38 cellular contexts compared by ENCODE assay signal in genomic region chr3:194013928-194014327, GRCh38.
"Had no signal": no experiment of that assay in that cellular context is flagged by ENCODE, and none has a peak within 500 bp of the region (broad histone marks: within the 10 kb centered on the region; RNA-seq: fewer than 3 reads in every experiment).

No MANE protein-coding gene starts in this region.

- H3K4me1 Mint-ChIP-seq: activated naive CD4-positive, alpha-beta T cell treated with anti-CD3 and anti-CD28 coated beads, Interleukin-2, amount 10 ng/mL, durations not matched to agents 7 days and 5 days; activated naive CD4-positive, alpha-beta T cell treated with anti-CD3 and anti-CD28 coated beads, Interleukin-2, amount 50 U/mL, for 24 hours; activated naive CD8-positive, alpha-beta T cell treated with anti-CD3 and anti-CD28 coated beads for 36 hours; activated naive CD8-positive, alpha-beta T cell treated with anti-CD3 and anti-CD28 coated beads, Interleukin-2, amount 10 ng/mL, durations not matched to agents 7 days and 5 days; activated naive CD8-positive, alpha-beta T cell treated with anti-CD3 and anti-CD28 coated beads, Interleukin-2, amount 50 U/mL, for 24 hours; central memory CD8-positive, alpha-beta T cell had no signal

- H3K27ac ChIP-seq: adrenal gland, ascending aorta, body of pancreas, brain microvascular endothelial cell, breast epithelium, cardiac muscle cell had no signal

- H3K9me3 ChIP-seq: adrenal gland, ascending aorta, body of pancreas, breast epithelium had no signal

- H3K36me3 Mint-ChIP-seq: activated naive CD4-positive, alpha-beta T cell treated with anti-CD3 and anti-CD28 coated beads, Interleukin-2, amount 10 ng/mL, durations not matched to agents 7 days and 5 days; activated naive CD4-positive, alpha-beta T cell treated with anti-CD3 and anti-CD28 coated beads, Interleukin-2, amount 50 U/mL, for 24 hours; activated naive CD4-positive, alpha-beta T cell treated with anti-CD3 and anti-CD28 coated beads, Interleukin-2, amount 50 U/mL, for 72 hours; activated naive CD8-positive, alpha-beta T cell; activated naive CD8-positive, alpha-beta T cell treated with anti-CD3 and anti-CD28 coated beads for 36 hours; activated naive CD8-positive, alpha-beta T cell treated with anti-CD3 and anti-CD28 coated beads, Interleukin-2, amount 10 ng/mL, durations not matched to agents 7 days and 5 days; brain had no signal

- H3K4me1 ChIP-seq: ascending aorta, body of pancreas, breast epithelium had no signal

- H3K27me3 Mint-ChIP-seq: activated naive CD4-positive, alpha-beta T cell treated with anti-CD3 and anti-CD28 coated beads, Interleukin-2, amount 50 U/mL, for 24 hours; activated naive CD8-positive, alpha-beta T cell had no signal

- H3K4me3 ChIP-seq: adrenal gland, ascending aorta, body of pancreas, breast epithelium, cardiac muscle cell had no signal

- H3K9me3 Mint-ChIP-seq: activated naive CD4-positive, alpha-beta T cell treated with anti-CD3 and anti-CD28 coated beads for 36 hours; activated naive CD4-positive, alpha-beta T cell treated with anti-CD3 and anti-CD28 coated beads, Interleukin-2, amount 10 ng/mL, durations not matched to agents 7 days and 5 days; activated naive CD4-positive, alpha-beta T cell treated with anti-CD3 and anti-CD28 coated beads, Interleukin-2, amount 50 U/mL, for 24 hours; activated naive CD4-positive, alpha-beta T cell treated with anti-CD3 and anti-CD28 coated beads, Interleukin-2, amount 50 U/mL, for 72 hours; activated naive CD8-positive, alpha-beta T cell treated with anti-CD3 and anti-CD28 coated beads for 36 hours; activated naive CD8-positive, alpha-beta T cell treated with anti-CD3 and anti-CD28 coated beads, Interleukin-2, amount 10 ng/mL, durations not matched to agents 7 days and 5 days; activated naive CD8-positive, alpha-beta T cell treated with anti-CD3 and anti-CD28 coated beads, Interleukin-2, amount 50 U/mL, for 24 hours; activated T-cell treated with anti-CD3 and anti-CD28 coated beads, Interleukin-2, amount 50 U/mL, for 24 hours; activated T-cell treated with anti-CD3 and anti-CD28 coated beads, Interleukin-2, amount 50 U/mL, for 4 hours; activated T-cell treated with anti-CD3 and anti-CD28 coated beads, Interleukin-2, amount 50 U/mL, for 72 hours; activated T-helper 1 cell treated with anti-CD3 and anti-CD28 coated beads, Interleukin-12 subunit alpha, Interleukin-12 subunit beta, Interleukin-2, Interleukin-4 antibody, amounts not matched to agents 30 ng/mL and 10 ng/mL and 1 ng/mL, durations not matched to agents 14 hours and 24 hours and 36 hours; activated T-helper 2 cell treated with anti-CD3 and anti-CD28 coated beads, Interferon-gamma antibody, Interleukin-2, Interleukin-4, amounts not matched to agents 10 μg/mL and 5 μg/mL and 100 μg/mL, durations not matched to agents 14 hours and 24 hours and 36 hours; brain; central memory CD8-positive, alpha-beta T cell had no signal

- H3K27ac Mint-ChIP-seq: activated naive CD4-positive, alpha-beta T cell treated with anti-CD3 and anti-CD28 coated beads for 36 hours; activated naive CD4-positive, alpha-beta T cell treated with anti-CD3 and anti-CD28 coated beads, Interleukin-2, amount 10 ng/mL, durations not matched to agents 7 days and 5 days; activated naive CD4-positive, alpha-beta T cell treated with anti-CD3 and anti-CD28 coated beads, Interleukin-2, amount 50 U/mL, for 24 hours; activated naive CD4-positive, alpha-beta T cell treated with anti-CD3 and anti-CD28 coated beads, Interleukin-2, amount 50 U/mL, for 72 hours; activated naive CD8-positive, alpha-beta T cell; activated naive CD8-positive, alpha-beta T cell treated with anti-CD3 and anti-CD28 coated beads for 36 hours; activated naive CD8-positive, alpha-beta T cell treated with anti-CD3 and anti-CD28 coated beads, Interleukin-2, amount 10 ng/mL, durations not matched to agents 7 days and 5 days; activated naive CD8-positive, alpha-beta T cell treated with anti-CD3 and anti-CD28 coated beads, Interleukin-2, amount 50 U/mL, for 24 hours; activated T-cell treated with anti-CD3 and anti-CD28 coated beads, Interleukin-2, amount 50 U/mL, for 24 hours; activated T-cell treated with anti-CD3 and anti-CD28 coated beads, Interleukin-2, amount 50 U/mL, for 72 hours; activated T-helper 1 cell treated with anti-CD3 and anti-CD28 coated beads, Interleukin-12 subunit alpha, Interleukin-12 subunit beta, Interleukin-2, Interleukin-4 antibody, amounts not matched to agents 30 ng/mL and 10 ng/mL and 1 ng/mL, durations not matched to agents 14 hours and 24 hours and 36 hours; activated T-helper 2 cell treated with anti-CD3 and anti-CD28 coated beads, Interferon-gamma antibody, Interleukin-2, Interleukin-4, amounts not matched to agents 10 μg/mL and 5 μg/mL and 100 μg/mL, durations not matched to agents 14 hours and 24 hours and 36 hours; brain had no signal

- ATAC-seq: activated naive CD4-positive, alpha-beta T cell treated with anti-CD3 and anti-CD28 coated beads, Interleukin-2, amount 50 U/mL, for 72 hours; activated naive CD8-positive, alpha-beta T cell treated with anti-CD3 and anti-CD28 coated beads, Interleukin-2, amount 50 U/mL, for 24 hours; activated T-cell treated with anti-CD3 and anti-CD28 coated beads, Interleukin-2, amount 50 U/mL, for 4 hours; activated T-cell treated with anti-CD3 and anti-CD28 coated beads, Interleukin-2, amount 50 U/mL, for 72 hours; body of pancreas had no signal

- H3K4me3 Mint-ChIP-seq: activated naive CD4-positive, alpha-beta T cell treated with anti-CD3 and anti-CD28 coated beads for 36 hours; activated naive CD4-positive, alpha-beta T cell treated with anti-CD3 and anti-CD28 coated beads, Interleukin-2, amount 10 ng/mL, durations not matched to agents 7 days and 5 days; activated naive CD4-positive, alpha-beta T cell treated with anti-CD3 and anti-CD28 coated beads, Interleukin-2, amount 50 U/mL, for 24 hours; activated naive CD8-positive, alpha-beta T cell; activated naive CD8-positive, alpha-beta T cell treated with anti-CD3 and anti-CD28 coated beads for 36 hours; activated naive CD8-positive, alpha-beta T cell treated with anti-CD3 and anti-CD28 coated beads, Interleukin-2, amount 10 ng/mL, durations not matched to agents 7 days and 5 days; activated naive CD8-positive, alpha-beta T cell treated with anti-CD3 and anti-CD28 coated beads, Interleukin-2, amount 50 U/mL, for 24 hours; activated T-cell treated with anti-CD3 and anti-CD28 coated beads, Interleukin-2, amount 50 U/mL, for 24 hours; activated T-cell treated with anti-CD3 and anti-CD28 coated beads, Interleukin-2, amount 50 U/mL, for 4 hours; activated T-cell treated with anti-CD3 and anti-CD28 coated beads, Interleukin-2, amount 50 U/mL, for 72 hours; activated T-helper 1 cell treated with anti-CD3 and anti-CD28 coated beads, Interleukin-12 subunit alpha, Interleukin-12 subunit beta, Interleukin-2, Interleukin-4 antibody, amounts not matched to agents 30 ng/mL and 10 ng/mL and 1 ng/mL, durations not matched to agents 14 hours and 24 hours and 36 hours; brain; central memory CD8-positive, alpha-beta T cell had no signal

- DNase-seq: activated effector memory CD4-positive, alpha-beta T cell treated with anti-CD3 and anti-CD28 coated beads, Interleukin-2, amount 50 U/mL, for 16 hours; activated effector memory CD4-positive, alpha-beta T cell treated with Interleukin-2 at 50 U/mL for 16 hours; activated gamma-delta T cell; activated gamma-delta T cell treated with Interleukin-2 at 50 U/mL for 16 hours; activated naive CD4-positive, alpha-beta T cell; activated naive CD4-positive, alpha-beta T cell treated with anti-CD3 and anti-CD28 coated beads for 36 hours; activated naive CD4-positive, alpha-beta T cell treated with anti-CD3 and anti-CD28 coated beads, Interleukin-2, amount 10 ng/mL, durations not matched to agents 7 days and 5 days; activated naive CD4-positive, alpha-beta T cell treated with anti-CD3 and anti-CD28 coated beads, Interleukin-2, amount 50 U/mL, for 16 hours; activated naive CD4-positive, alpha-beta T cell treated with Interleukin-2 at 50 U/mL for 16 hours; activated naive CD8-positive, alpha-beta T cell treated with anti-CD3 and anti-CD28 coated beads for 36 hours; activated naive CD8-positive, alpha-beta T cell treated with anti-CD3 and anti-CD28 coated beads, Interleukin-2, amount 10 ng/mL, durations not matched to agents 7 days and 5 days; activated naive CD8-positive, alpha-beta T cell treated with anti-CD3 and anti-CD28 coated beads, Interleukin-2, amount 50 U/mL, for 24 hours; activated T-cell treated with anti-CD3 and anti-CD28 coated beads for 4 hours; activated T-cell treated with anti-CD3 and anti-CD28 coated beads, Interleukin-2, amount 50 U/mL, for 1 hour; activated T-cell treated with anti-CD3 and anti-CD28 coated beads, Interleukin-2, amount 50 U/mL, for 24 hours; activated T-cell treated with anti-CD3 and anti-CD28 coated beads, Interleukin-2, amount 50 U/mL, for 4 hours; activated T-cell treated with anti-CD3 and anti-CD28 coated beads, Interleukin-2, amount 50 U/mL, for 48 hours; activated T-cell treated with anti-CD3 and anti-CD28 coated beads, Interleukin-2, amount 50 U/mL, for 72 hours; amniotic stem cell; amygdala; anterior cingulate cortex; aorta; body of pancreas; brain microvascular endothelial cell; caudate nucleus; central memory CD4-positive, alpha-beta T cell; cerebellar nuclear complex had no signal

- H3K27me3 ChIP-seq: ascending aorta, body of pancreas, breast epithelium, cardiac muscle cell had no signal

- H3K36me3 ChIP-seq: adrenal gland, ascending aorta, brain microvascular endothelial cell, breast epithelium, cardiac muscle cell had no signal
